ENCODE assay signal across 32 cellular contexts in the genomic region with DNA sequence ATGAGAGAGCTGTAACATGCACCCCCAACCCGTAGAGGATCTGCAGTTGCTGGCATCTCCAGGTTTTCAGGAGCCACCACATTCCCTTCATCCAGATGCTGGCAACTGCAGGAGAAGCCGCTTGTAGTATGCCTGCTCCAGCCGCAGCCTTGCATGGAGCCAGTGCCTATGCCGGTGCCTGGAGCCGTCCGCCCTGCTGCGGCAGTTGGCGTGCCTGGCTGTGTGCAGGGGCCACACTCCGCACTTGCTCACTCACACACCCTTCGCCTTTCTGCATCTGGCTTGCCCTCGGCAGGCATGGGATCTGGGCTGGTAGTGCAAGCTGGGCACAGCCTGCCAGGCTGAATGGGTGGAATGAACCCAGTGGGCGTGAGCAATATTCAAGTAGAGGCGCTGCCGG.
"Had no signal": no experiment of that assay in that cellular context is flagged by ENCODE, and none has a peak within 500 bp of the region (broad histone marks: within the 10 kb centered on the region; RNA-seq: fewer than 3 reads in every experiment).

No MANE protein-coding gene starts in this region.

- FAIRE-seq: TTC549 had no signal

- H3K27ac ChIP-seq: VCaP, WERI-Rb-1 had no signal

- ATAC-seq: activated CD4-positive, alpha-beta T cell treated with anti-CD3 and anti-CD28 coated beads for 36 hours; activated CD4-positive, CD25-positive, alpha-beta regulatory T cell treated with anti-CD3 and anti-CD28 coated beads, Interleukin-2, amount 50 U/mL, for 24 hours; activated CD8-positive, alpha-beta memory T cell treated with anti-CD3 and anti-CD28 coated beads, Interleukin-2, amount 10 ng/mL, durations not matched to agents 7 days and 5 days; activated CD8-positive, alpha-beta T cell treated with anti-CD3 and anti-CD28 coated beads for 36 hours; activated CD8-positive, alpha-beta T cell treated with anti-CD3 and anti-CD28 coated beads, Interleukin-2, amount 10 ng/mL, durations not matched to agents 7 days and 5 days; T-cell; T-helper 17 cell; WTC11 had no signal

- H3K36me3 ChIP-seq: WERI-Rb-1 had no signal

- DNase-seq: activated B cell treated with CpG ODN at 0.5 μM for 24 hours; activated CD4-positive, alpha-beta memory T cell treated with anti-CD3 and anti-CD28 coated beads for 36 hours; activated CD4-positive, alpha-beta memory T cell treated with anti-CD3 and anti-CD28 coated beads, Interleukin-2, amount 10 ng/mL, durations not matched to agents 7 days and 5 days; activated CD4-positive, alpha-beta T cell treated with anti-CD3 and anti-CD28 coated beads for 1 hour; activated CD4-positive, alpha-beta T cell treated with anti-CD3 and anti-CD28 coated beads for 36 hours; activated CD4-positive, alpha-beta T cell treated with anti-CD3 and anti-CD28 coated beads for 4 hours; activated CD4-positive, alpha-beta T cell treated with anti-CD3 and anti-CD28 coated beads for 48 hours; activated CD4-positive, alpha-beta T cell treated with anti-CD3 and anti-CD28 coated beads, Interleukin-2, amount 10 ng/mL, durations not matched to agents 24 days and 14 days; activated CD4-positive, alpha-beta T cell treated with anti-CD3 and anti-CD28 coated beads, Interleukin-2, amount 10 ng/mL, durations not matched to agents 7 days and 5 days; activated CD4-positive, alpha-beta T cell treated with anti-CD3 and anti-CD28 coated beads, Interleukin-2, amount 50 U/mL, for 1 hour; activated CD4-positive, alpha-beta T cell treated with anti-CD3 and anti-CD28 coated beads, Interleukin-2, amount 50 U/mL, for 4 hours; activated CD4-positive, alpha-beta T cell treated with anti-CD3 and anti-CD28 coated beads, Interleukin-2, amount 50 U/mL, for 48 hours; activated CD4-positive, CD25-positive, alpha-beta regulatory T cell; activated CD4-positive, CD25-positive, alpha-beta regulatory T cell treated with anti-CD3 and anti-CD28 coated beads, Interleukin-2, amount 50 U/mL, for 72 hours; activated CD8-positive, alpha-beta memory T cell treated with anti-CD3 and anti-CD28 coated beads for 24 hours; activated CD8-positive, alpha-beta memory T cell treated with anti-CD3 and anti-CD28 coated beads, Interleukin-2, amount 10 ng/mL, durations not matched to agents 7 days and 5 days; activated CD8-positive, alpha-beta memory T cell treated with anti-CD3 and anti-CD28 coated beads, Interleukin-2, amount 50 U/mL, for 4 hours; activated CD8-positive, alpha-beta memory T cell treated with anti-CD3 and anti-CD28 coated beads, Interleukin-2, amount 50 U/mL, for 48 hours; activated CD8-positive, alpha-beta T cell treated with anti-CD3 and anti-CD28 coated beads for 36 hours; activated CD8-positive, alpha-beta T cell treated with anti-CD3 and anti-CD28 coated beads, Interleukin-2, amount 10 ng/mL, durations not matched to agents 7 days and 5 days; activated T-cell treated with anti-CD3 and anti-CD28 coated beads for 4 hours; T-cell; T-helper 1 cell; T-helper 17 cell; T-helper 2 cell; T-helper 9 cell; T1000; WERI-Rb-1 had no signal
